ENCODE assay signal across 1 cellular context in the genomic region with DNA sequence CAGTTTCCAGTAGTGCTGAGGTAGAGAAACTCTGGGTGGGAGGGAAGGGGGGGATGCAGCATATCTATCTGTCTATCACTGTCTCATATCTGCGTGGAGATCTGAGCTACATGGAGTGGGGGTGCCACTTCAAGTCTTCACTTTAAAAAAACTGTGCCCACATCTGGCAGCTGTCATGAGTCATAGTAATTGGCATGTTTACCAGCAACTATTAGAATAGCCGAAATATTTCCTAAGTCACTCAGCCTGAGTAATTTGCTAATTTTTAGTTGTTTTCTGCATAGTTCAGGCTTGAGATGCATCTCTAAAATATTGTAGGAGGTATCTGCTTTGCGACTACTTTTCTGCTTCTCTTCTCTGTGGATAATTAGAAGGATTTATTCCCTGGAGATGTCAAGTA.
TF ChIP-seq lines count a peak whose summit lies in the region.

No MANE protein-coding gene starts in this region.

TF ChIP-seq in SK-N-SH, 30 proteins besides CTCF, POLR2A, EP300 and RAD21 (continued from another document):
- no peak for TF ChIP-seq REST (IDR thresholded peaks at IDR 0.05; ENCODE audit: low read depth, low read length)
- peak; percentile 94 for TF ChIP-seq TEAD4 (IDR thresholded peaks at IDR 0.05; ENCODE audit: borderline replicate concordance, insufficient read depth)
- TF ChIP-seq SIN3A (IDR thresholded peaks at IDR 0.05; ENCODE audit: borderline replicate concordance, low read depth, low read length) = peak; percentile 65; the same call in 1 of the 2 replicates
- no peak for TF ChIP-seq CHD2 (IDR thresholded peaks at IDR 0.05; ENCODE audit: low read length, partially characterized antibody)
- peak; percentile 94 for TF ChIP-seq FOSL2 (IDR thresholded peaks at IDR 0.05; ENCODE audit: borderline replicate concordance, low read depth)
- TF ChIP-seq, protein P1, sequence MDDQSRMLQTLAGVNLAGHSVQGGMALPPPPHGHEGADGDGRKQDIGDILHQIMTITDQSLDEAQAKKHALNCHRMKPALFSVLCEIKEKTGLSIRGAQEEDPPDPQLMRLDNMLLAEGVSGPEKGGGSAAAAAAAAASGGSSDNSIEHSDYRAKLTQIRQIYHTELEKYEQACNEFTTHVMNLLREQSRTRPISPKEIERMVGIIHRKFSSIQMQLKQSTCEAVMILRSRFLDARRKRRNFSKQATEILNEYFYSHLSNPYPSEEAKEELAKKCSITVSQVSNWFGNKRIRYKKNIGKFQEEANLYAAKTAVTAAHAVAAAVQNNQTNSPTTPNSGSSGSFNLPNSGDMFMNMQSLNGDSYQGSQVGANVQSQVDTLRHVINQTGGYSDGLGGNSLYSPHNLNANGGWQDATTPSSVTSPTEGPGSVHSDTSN (IDR thresholded peaks at IDR 0.05) = peak; percentile 95
- peak; percentile 64; the same call in 1 of the 2 replicates for TF ChIP-seq POLR2AphosphoS5 (IDR thresholded peaks at IDR 0.05; ENCODE audit: low read depth, low read length)
- TF ChIP-seq, protein P2, sequence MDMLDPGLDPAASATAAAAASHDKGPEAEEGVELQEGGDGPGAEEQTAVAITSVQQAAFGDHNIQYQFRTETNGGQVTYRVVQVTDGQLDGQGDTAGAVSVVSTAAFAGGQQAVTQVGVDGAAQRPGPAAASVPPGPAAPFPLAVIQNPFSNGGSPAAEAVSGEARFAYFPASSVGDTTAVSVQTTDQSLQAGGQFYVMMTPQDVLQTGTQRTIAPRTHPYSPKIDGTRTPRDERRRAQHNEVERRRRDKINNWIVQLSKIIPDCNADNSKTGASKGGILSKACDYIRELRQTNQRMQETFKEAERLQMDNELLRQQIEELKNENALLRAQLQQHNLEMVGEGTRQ (IDR thresholded peaks at IDR 0.05; ENCODE audit: borderline replicate concordance, low read depth, low read length) = no peak
- TF ChIP-seq ELF1 (IDR thresholded peaks at IDR 0.05) = no peak
- TF ChIP-seq FOXJ3 (CRISPR knock-in tag; IDR thresholded peaks at IDR 0.05) = no peak
- TF ChIP-seq SMC3 (IDR thresholded peaks at IDR 0.05; ENCODE audit: low read depth, low read length) = no peak
- no peak for TF ChIP-seq EZH2phosphoT487 (IDR thresholded peaks at IDR 0.05; ENCODE audit: borderline replicate concordance, low read depth)
- TF ChIP-seq NFIC (IDR thresholded peaks at IDR 0.05; ENCODE audit: borderline replicate concordance) = peak; percentile 76
- TF ChIP-seq YY1 (IDR thresholded peaks at IDR 0.05; ENCODE audit: low read depth) = no peak
- TF ChIP-seq NRF1 (IDR thresholded peaks at IDR 0.05; ENCODE audit: low read depth, low read length) = no peak
- TF ChIP-seq TAF1 (IDR thresholded peaks at IDR 0.05; ENCODE audit: borderline replicate concordance, low read depth, low read length) = no peak
- peak; percentile 96 for TF ChIP-seq JUND (IDR thresholded peaks at IDR 0.05)
- TF ChIP-seq, protein P3, sequence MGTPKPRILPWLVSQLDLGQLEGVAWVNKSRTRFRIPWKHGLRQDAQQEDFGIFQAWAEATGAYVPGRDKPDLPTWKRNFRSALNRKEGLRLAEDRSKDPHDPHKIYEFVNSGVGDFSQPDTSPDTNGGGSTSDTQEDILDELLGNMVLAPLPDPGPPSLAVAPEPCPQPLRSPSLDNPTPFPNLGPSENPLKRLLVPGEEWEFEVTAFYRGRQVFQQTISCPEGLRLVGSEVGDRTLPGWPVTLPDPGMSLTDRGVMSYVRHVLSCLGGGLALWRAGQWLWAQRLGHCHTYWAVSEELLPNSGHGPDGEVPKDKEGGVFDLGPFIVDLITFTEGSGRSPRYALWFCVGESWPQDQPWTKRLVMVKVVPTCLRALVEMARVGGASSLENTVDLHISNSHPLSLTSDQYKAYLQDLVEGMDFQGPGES (IDR thresholded peaks at IDR 0.05; ENCODE audit: low read depth, low read length) = no peak
TF ChIP-seq in SK-N-SH: peak in this region for 12.
